ENCODE assay signal across 8 cellular contexts in genomic region chr1:46134660-46135331, GRCh38. TPM values are rescaled to one million over a fixed set of nuclear protein-coding genes. Genes with fewer than 3 reads are reported as not detected.
A peak's percentile ranks its signal among the peaks of the same experiment; 100 is the strongest.
DNase-seq lines count a peak whose midpoint lies in the region; ATAC-seq and TF ChIP-seq lines count a peak whose summit lies in the region.

No MANE protein-coding gene starts in this region.

- TF ChIP-seq CTCF in C4-2B (conservative IDR thresholded peaks at IDR 0.05): no peak

- intact Hi-C loops in right cardiac atrium (cut with DNase I): loop anchor here in 2 of 4 donors (5.0 kb wide), 2 partner anchors 38 to 43 kb away; partner anchors contain the start of genes P3R3URF (in 1 of the 2) and TSPAN1 (in 1 of the 2)

- DNase-seq in HS-5 (ENCODE audit: low read depth) (peak; percentile 80), RPMI7951 (ENCODE audit: low read depth) (peak; percentile 69), right cardiac atrium (no peak), pons (ENCODE audit: low spot score) (no peak)

- H3K9me3 ChIP-seq in right cardiac atrium (ENCODE audit: control insufficient read depth, low read length): no peaks in the 10 kb centered on the region

- ATAC-seq in right cardiac atrium (no peak), GM19395 (IDR thresholded peaks at IDR 0.05; ENCODE audit: unreplicated experiment) (no peak), HG03025 (IDR thresholded peaks at IDR 0.05; ENCODE audit: low FRiP score, unreplicated experiment) (no peak), HG03280 (IDR thresholded peaks at IDR 0.05; ENCODE audit: unreplicated experiment) (no peak)

- H3K4me3 ChIP-seq in right cardiac atrium (ENCODE audit: low read length): no peak overlapping the region

- H3K27ac ChIP-seq in C4-2B (peak overlapping the region; percentile 99; the same call in 1 of the 2 replicates), right cardiac atrium (ENCODE audit: low read length) (peak overlapping the region; percentile 74)

- no peaks in the 10 kb centered on the region for H3K27me3 ChIP-seq in right cardiac atrium (ENCODE audit: control insufficient read depth, insufficient read depth)

- H3K4me1 ChIP-seq in right cardiac atrium (ENCODE audit: control insufficient read depth, insufficient read depth, low read length): peaks cover 9% of the 10 kb centered on the region

- WGBS in right cardiac atrium: 32% methylated on average over 3 of the region's 3 CpGs

RNA-seq across cellular contexts. Expression of gene PIK3R3, which starts 2.4 kb away (rescaled TPM):
- 10.5 and 10.8 TPM in 2 replicates for total RNA-seq in RPMI7951 (2014; rRNA removed; shearing (Covaris generic))
- total RNA-seq in right cardiac atrium: 10 to 100 TPM; 30.5 to 49.8 (median 38.7) TPM
- 20.0 TPM for polyA plus RNA-seq in right cardiac atrium

RNA-seq across cellular contexts. Expression of gene TSPAN1, which starts 40.1 kb away (rescaled TPM):
- total RNA-seq in RPMI7951 (2014; rRNA removed; shearing (Covaris generic)): 0.48 TPM in 1 of 2 replicates, not detected in the other
- total RNA-seq in right cardiac atrium: 1 to 10 TPM; 1.0 to 2.4 (median 1.5) TPM
- 1.3 TPM for polyA plus RNA-seq in right cardiac atrium

RNA-seq across cellular contexts. Expression of gene P3R3URF, which starts 41.5 kb away (rescaled TPM):
- not detected in 2 replicates for total RNA-seq in RPMI7951 (2014; rRNA removed; shearing (Covaris generic))
- not detected for total RNA-seq in right cardiac atrium
- polyA plus RNA-seq in right cardiac atrium: not detected

Comparison
In these comparisons a context has a peak if more than half of its experiments do, and no peak if none do; other contexts are left out.
1. DNase-seq: peak in HS-5 (single experiment) and RPMI7951 (single experiment); none in right cardiac atrium (0 of 3) and pons (single experiment).